14 cellular contexts compared by ENCODE assay signal in genomic region chr6:168155193-168155592, GRCh38.
A peak's percentile ranks its signal among the peaks of the same experiment; 100 is the strongest.
DNase-seq lines count a peak whose midpoint lies in the region; ATAC-seq and TF ChIP-seq lines count a peak whose summit lies in the region.
"Had no signal": no experiment of that assay in that cellular context is flagged by ENCODE, and none has a peak within 500 bp of the region (broad histone marks: within the 10 kb centered on the region; RNA-seq: fewer than 3 reads in every experiment).

No MANE protein-coding gene starts in this region.

- CTCF ChIA-PET in activated CD8-positive, alpha-beta memory T cell treated with anti-CD3 and anti-CD28 coated beads, Interleukin-2, amount 10 ng/mL, durations not matched to agents 7 days and 5 days (lab: Charles Lee): no interaction called here

- H3K9me3 Mint-ChIP-seq in activated CD8-positive, alpha-beta memory T cell treated with anti-CD3 and anti-CD28 coated beads, Interleukin-2, amount 10 ng/mL, durations not matched to agents 7 days and 5 days (ENCODE audit: low read depth): no peaks in the 10 kb centered on the region
- H3K9me3 Mint-ChIP-seq: activated naive CD4-positive, alpha-beta T cell treated with anti-CD3 and anti-CD28 coated beads, Interleukin-2, amount 50 U/mL, for 24 hours had no signal

- no peaks in the 10 kb centered on the region for H4K20me1 ChIP-seq in hepatocyte (ENCODE audit: insufficient read depth, poor library complexity, severe bottlenecking)

- H3K27me3 ChIP-seq in right atrium auricular region (no peaks in the 10 kb centered on the region), left ventricle myocardium inferior (ENCODE audit: low read depth) (peaks cover 85% of the 10 kb centered on the region), hepatocyte (no peaks in the 10 kb centered on the region), ovary (no peaks in the 10 kb centered on the region)

- no peak for ATAC-seq in activated CD8-positive, alpha-beta memory T cell treated with anti-CD3 and anti-CD28 coated beads, Interleukin-2, amount 10 ng/mL, durations not matched to agents 7 days and 5 days
- ATAC-seq in HG02938 (IDR thresholded peaks at IDR 0.05; ENCODE audit: unreplicated experiment) (no peak), GM21390 (IDR thresholded peaks at IDR 0.05; ENCODE audit: unreplicated experiment) (no peak)

- H3K36me3 Mint-ChIP-seq in activated CD8-positive, alpha-beta memory T cell treated with anti-CD3 and anti-CD28 coated beads, Interleukin-2, amount 10 ng/mL, durations not matched to agents 7 days and 5 days: no peaks in the 10 kb centered on the region
- H3K36me3 Mint-ChIP-seq: activated naive CD4-positive, alpha-beta T cell treated with anti-CD3 and anti-CD28 coated beads, Interleukin-2, amount 50 U/mL, for 24 hours had no signal

- H3K4me3 ChIP-seq in right atrium auricular region (no peak overlapping the region), left ventricle myocardium inferior (no peak overlapping the region), hepatocyte (no peak overlapping the region), ovary (no peak overlapping the region)
- H3K4me3 ChIP-seq: lung, SK-N-MC had no signal

- H3K27me3 Mint-ChIP-seq in activated CD8-positive, alpha-beta memory T cell treated with anti-CD3 and anti-CD28 coated beads, Interleukin-2, amount 10 ng/mL, durations not matched to agents 7 days and 5 days: no peaks in the 10 kb centered on the region

- no peaks in the 10 kb centered on the region for H3K4me1 Mint-ChIP-seq in activated CD8-positive, alpha-beta memory T cell treated with anti-CD3 and anti-CD28 coated beads, Interleukin-2, amount 10 ng/mL, durations not matched to agents 7 days and 5 days
- H3K4me1 Mint-ChIP-seq: activated naive CD4-positive, alpha-beta T cell treated with anti-CD3 and anti-CD28 coated beads, Interleukin-2, amount 50 U/mL, for 24 hours had no signal

- H3K9me3 ChIP-seq in right atrium auricular region: no peaks in the 10 kb centered on the region
- no peaks in the 10 kb centered on the region for H3K9me3 ChIP-seq in left ventricle myocardium inferior (replicated peaks)
- H3K9me3 ChIP-seq in hepatocyte (ENCODE audit: low read depth): no peaks in the 10 kb centered on the region
- no peaks in the 10 kb centered on the region for H3K9me3 ChIP-seq in ovary

- no peak overlapping the region for H2AFZ ChIP-seq in hepatocyte

- WGBS in hepatocyte (ENCODE audit: low lambda C conversion rate, missing lambda C conversion rate): 83% methylated on average over 5 of the region's 5 CpGs
- 77 to 81% (median 79%) methylated on average over 5 of the region's 5 CpGs for WGBS in ovary, 3 donors

- H3K4me1 ChIP-seq in right atrium auricular region (no peaks in the 10 kb centered on the region), left ventricle myocardium inferior (no peaks in the 10 kb centered on the region), hepatocyte (ENCODE audit: insufficient read depth) (peaks cover 50% of the 10 kb centered on the region), ovary (ENCODE audit: insufficient read depth) (peaks cover 2% of the 10 kb centered on the region)

- intact Hi-C loops in left ventricle myocardium inferior (cut with micrococcal nuclease) (no loop called here), ovary (cut with DNase I) (loop anchor here in 1 of 4 donors (10.0 kb wide), 1 partner anchor 210 kb away; no protein-coding TSS in a partner anchor)

- TF ChIP-seq EP300 in ovary (IDR thresholded peaks at IDR 0.05): no peak

- H3K4me2 ChIP-seq in hepatocyte: no peak overlapping the region

- no peak for TF ChIP-seq POLR2A in ovary (IDR thresholded peaks at IDR 0.05)

- H3K79me2 ChIP-seq in hepatocyte: no peaks in the 10 kb centered on the region

- DNase-seq in right atrium auricular region (ENCODE audit: low spot score): peak; percentile 23
- no peak for DNase-seq in left ventricle myocardium inferior
- DNase-seq in activated CD8-positive, alpha-beta memory T cell treated with anti-CD3 and anti-CD28 coated beads, Interleukin-2, amount 10 ng/mL, durations not matched to agents 7 days and 5 days: peak; percentile 23
- peak; percentile 45 for DNase-seq in hepatocyte (ENCODE audit: low spot score)
- DNase-seq in ovary: no peak
- no peak for DNase-seq in GM19238 (ENCODE audit: insufficient read length, low spot score)
- DNase-seq: DMS 273 treated with DMSO at 0.1 percent for 48 hours, NCI-H1092 had no signal

- H3K9me2 ChIP-seq in hepatocyte (replicated peaks; ENCODE audit: insufficient read depth): no peaks in the 10 kb centered on the region

- H3K27ac ChIP-seq in right atrium auricular region: no peak overlapping the region
- no peak overlapping the region for H3K27ac ChIP-seq in left ventricle myocardium inferior (replicated peaks)
- no peak overlapping the region for H3K27ac ChIP-seq in hepatocyte
- no peak overlapping the region for H3K27ac ChIP-seq in ovary
- H3K27ac ChIP-seq: SK-N-MC, WERI-Rb-1 had no signal

- no peak overlapping the region for H3K4me3 Mint-ChIP-seq in activated CD8-positive, alpha-beta memory T cell treated with anti-CD3 and anti-CD28 coated beads, Interleukin-2, amount 10 ng/mL, durations not matched to agents 7 days and 5 days
- H3K4me3 Mint-ChIP-seq: activated naive CD4-positive, alpha-beta T cell treated with anti-CD3 and anti-CD28 coated beads, Interleukin-2, amount 50 U/mL, for 24 hours had no signal

- no peak overlapping the region for H3K27ac Mint-ChIP-seq in activated CD8-positive, alpha-beta memory T cell treated with anti-CD3 and anti-CD28 coated beads, Interleukin-2, amount 10 ng/mL, durations not matched to agents 7 days and 5 days
- H3K27ac Mint-ChIP-seq: activated naive CD4-positive, alpha-beta T cell treated with anti-CD3 and anti-CD28 coated beads, Interleukin-2, amount 50 U/mL, for 24 hours had no signal

- H3K36me3 ChIP-seq in right atrium auricular region: no peaks in the 10 kb centered on the region
- H3K36me3 ChIP-seq in left ventricle myocardium inferior: no peaks in the 10 kb centered on the region
- H3K36me3 ChIP-seq in hepatocyte (replicated peaks; ENCODE audit: insufficient read depth, low read depth): no peaks in the 10 kb centered on the region
- no peaks in the 10 kb centered on the region for H3K36me3 ChIP-seq in ovary
- H3K36me3 ChIP-seq: WERI-Rb-1 had no signal

- no peak for TF ChIP-seq CTCF in right atrium auricular region (IDR thresholded peaks at IDR 0.05)
- no peak for TF ChIP-seq CTCF in left ventricle myocardium inferior (IDR thresholded peaks at IDR 0.05; ENCODE audit: borderline replicate concordance)
- no peak for TF ChIP-seq CTCF in hepatocyte (IDR thresholded peaks at IDR 0.05; ENCODE audit: poor library complexity)
- no peak for TF ChIP-seq CTCF in ovary (IDR thresholded peaks at IDR 0.05)

Comparison
In these comparisons a context has a peak if more than half of its experiments do, and no peak if none do; other contexts are left out.
1. DNase-seq: peak in right atrium auricular region (single experiment), activated CD8-positive, alpha-beta memory T cell treated with anti-CD3 and anti-CD28 coated beads, Interleukin-2, amount 10 ng/mL, durations not matched to agents 7 days and 5 days (single experiment) and hepatocyte (single experiment); none in left ventricle myocardium inferior (single experiment), ovary (0 of 5) and GM19238 (single experiment).